ENCODE assay signal across 10 cellular contexts in genomic region chr7:96388620-96389383, GRCh38.
DNase-seq lines count a peak whose midpoint lies in the region; ATAC-seq, FAIRE-seq and TF ChIP-seq lines count a peak whose summit lies in the region.
"Had no signal": no experiment of that assay in that cellular context is flagged by ENCODE, and none has a peak within 500 bp of the region (broad histone marks: within the 10 kb centered on the region; RNA-seq: fewer than 3 reads in every experiment).

No MANE protein-coding gene starts in this region.

- CTCF ChIA-PET in HEK293 (lab: Yijun Ruan, JAX) (interaction anchor here (0.6 kb wide), 1 partner anchor 1019 kb away, joined by 4 read pairs; no protein-coding TSS in a partner anchor), K562 (lab: Yijun Ruan, JAX; ENCODE audit: low intra/inter-chr PET ratio) (no interaction called here)

- H3K9me3 ChIP-seq in HEK293 (ENCODE audit: control insufficient read depth, insufficient read depth, low read depth, low read length) (no peaks in the 10 kb centered on the region), K562 (replicated peaks; ENCODE audit: control insufficient read depth, insufficient read depth, low read depth, low read length) (no peaks in the 10 kb centered on the region), right cardiac atrium (ENCODE audit: control insufficient read depth, low read length) (no peaks in the 10 kb centered on the region), skeletal muscle satellite cell (replicated peaks; ENCODE audit: low read length) (no peaks in the 10 kb centered on the region)

- H3K9ac ChIP-seq in K562 (ENCODE audit: insufficient read depth in 1 of 2, low read depth in 2 of 2, low read length in 2 of 2): no peak overlapping the region
- H3K9ac ChIP-seq in skeletal muscle satellite cell (ENCODE audit: low read depth, low read length): peak overlapping the region; percentile 17

- BruUV-seq in K562 (replicated peaks; lab: Mats Ljungman, UMichigan): no TSS peak

- WGBS in K562 (ENCODE audit: insufficient coverage, low coverage, missing lambda C conversion rate): under 1% methylated on average over 8 of the region's 8 CpGs
- 37% methylated on average over 8 of the region's 8 CpGs for WGBS in right cardiac atrium

- DNase-seq in K562 (ENCODE audit: extremely low read depth in 1 of 4, low spot score in 3 of 4) (no peak), right cardiac atrium (peak in 1 of 3 donors; percentile 29), DMS79 treated with DMSO at 0.1 percent for 48 hours (lab: John Stamatoyannopoulos, UW) (no peak), NCI-H82 (lab: John Stamatoyannopoulos, UW) (no peak)
- no peak for DNase-seq in stimulated activated CD4-positive, alpha-beta T cell treated with anti-CD3 and anti-CD28 coated beads, Interleukin-4, amount 100 ng/mL, for 4 hours
- DNase-seq: activated CD4-positive, alpha-beta T cell treated with anti-CD3 and anti-CD28 coated beads, Interleukin-2, amount 10 ng/mL, durations not matched to agents 24 days and 14 days; midbrain had no signal

- no peak for TF ChIP-seq RAD21 in K562 (CRISPR knock-in tag; conservative IDR thresholded peaks at IDR 0.05 in 1 of 2, IDR thresholded peaks at IDR 0.05 in 1 of 2)

- no peak for ATAC-seq in K562
- peak; percentile 92 to 99 for ATAC-seq in right cardiac atrium
- ATAC-seq in HG03108 (IDR thresholded peaks at IDR 0.05; ENCODE audit: unreplicated experiment): no peak

- in situ Hi-C loops in K562 (cut with MboI): no loop called here

- intact Hi-C loops in K562 (cut with micrococcal nuclease): no loop called here
- intact Hi-C loops in right cardiac atrium (cut with DNase I): no loop called here

- no peaks in the 10 kb centered on the region for H3K9me1 ChIP-seq in K562 (ENCODE audit: control insufficient read depth, insufficient read depth, low read length)

- TF ChIP-seq CTCF in HEK293 (tag by site-specific recombination; IDR thresholded peaks at IDR 0.05) (no peak), K562 (IDR thresholded peaks at IDR 0.05 in 2 of 3, conservative IDR thresholded peaks at IDR 0.05 in 1 of 3; ENCODE audit: insufficient read depth in 2 of 3, low read depth in 1 of 3, low read length in 3 of 3) (no peak)

- H3K4me1 ChIP-seq in HEK293 (ENCODE audit: control insufficient read depth, insufficient read depth, low read length) (no peaks in the 10 kb centered on the region), K562 (replicated peaks in 1 of 2; ENCODE audit: control insufficient read depth in 2 of 2, insufficient read depth in 2 of 2, low read length in 2 of 2) (no peaks in the 10 kb centered on the region), right cardiac atrium (ENCODE audit: control insufficient read depth, insufficient read depth, low read length) (no peaks in the 10 kb centered on the region), skeletal muscle satellite cell (ENCODE audit: control insufficient read depth, insufficient read depth, low read length) (peaks cover 14% of the 10 kb centered on the region)

- POLR2A ChIA-PET in HEK293 (lab: Yijun Ruan, JAX): no interaction called here
- POLR2A ChIA-PET in K562 (lab: Yijun Ruan, JAX): interaction anchor here (0.9 kb wide), 1 partner anchor 15 kb away, joined by 4 read pairs; no protein-coding TSS in a partner anchor

- no peak overlapping the region for H2AFZ ChIP-seq in K562 (ENCODE audit: low read depth, low read length)

- H3K4me2 ChIP-seq in K562 (ENCODE audit: insufficient read depth, low read length): no peak overlapping the region
- peak overlapping the region; percentile 59 for H3K4me2 ChIP-seq in skeletal muscle satellite cell (ENCODE audit: low read length)

- no peak for FAIRE-seq in K562 (lab: Jason Lieb, UNC)

- H3K27me3 ChIP-seq in K562 (ENCODE audit: control insufficient read depth in 2 of 2, insufficient read depth in 2 of 2, low read length in 2 of 2) (peaks cover 0 to 4% of the 10 kb centered on the region in 2 experiments; a peak in 2 of 5 replicates), right cardiac atrium (ENCODE audit: control insufficient read depth, insufficient read depth) (no peaks in the 10 kb centered on the region), skeletal muscle satellite cell (ENCODE audit: control insufficient read depth, insufficient read depth, low read length) (no peaks in the 10 kb centered on the region)

- H3K36me3 ChIP-seq in HEK293 (ENCODE audit: control insufficient read depth in 2 of 2, insufficient read depth in 1 of 2, low read length in 2 of 2) (no peaks in the 10 kb centered on the region), K562 (ENCODE audit: control insufficient read depth, insufficient read depth, low read length) (no peaks in the 10 kb centered on the region), skeletal muscle satellite cell (ENCODE audit: insufficient read depth, low read length) (no peaks in the 10 kb centered on the region)

- TF ChIP-seq POLR2A in K562 (conservative IDR thresholded peaks at IDR 0.05): no peak

- H4K20me1 ChIP-seq in K562 (replicated peaks; ENCODE audit: control insufficient read depth, insufficient read depth, low read length): no peaks in the 10 kb centered on the region

- TF ChIP-seq EP300 in K562 (IDR thresholded peaks at IDR 0.05; ENCODE audit: low read length): no peak

- H3K27ac ChIP-seq in HEK293 (ENCODE audit: extremely low read depth, low read depth, low read length) (no peak overlapping the region), K562 (ENCODE audit: extremely low read depth, low read depth, low read length) (no peak overlapping the region), right cardiac atrium (ENCODE audit: low read length) (peak overlapping the region; percentile 82)

- H3K4me3 ChIP-seq in HEK293 (ENCODE audit: low read depth, low read length) (no peak overlapping the region), K562 (no peak overlapping the region), right cardiac atrium (ENCODE audit: low read length) (no peak overlapping the region), skeletal muscle satellite cell (ENCODE audit: low read length) (peak overlapping the region; percentile 8)

- no peaks in the 10 kb centered on the region for H3K79me2 ChIP-seq in K562 (ENCODE audit: control insufficient read depth, insufficient read depth, low read length)

TF ChIP-seq in HEK293, 187 proteins besides CTCF, POLR2A, EP300 and RAD21:
- TF ChIP-seq ZNF501 (tag by site-specific recombination; IDR thresholded peaks at IDR 0.05) (no peak), PRDM1 (tag by site-specific recombination; IDR thresholded peaks at IDR 0.05) (peak; percentile 78)

TF ChIP-seq in K562, 482 proteins besides CTCF, POLR2A, EP300 and RAD21:
- TF ChIP-seq THAP12 (CRISPR knock-in tag; IDR thresholded peaks at IDR 0.05) (no peak), RFX1 (IDR thresholded peaks at IDR 0.05) (0 out of 2 replicates have a peak, but pooled peaks have one; percentile 13), SMARCC2 (IDR thresholded peaks at IDR 0.05; ENCODE audit: low read depth) (no peak), FOXK1 (CRISPR knock-in tag; IDR thresholded peaks at IDR 0.05; ENCODE audit: borderline replicate concordance) (no peak)

Comparison
In these comparisons a context has a peak if more than half of its experiments do, and no peak if none do; other contexts are left out.
1. ATAC-seq: peak in right cardiac atrium (2 of 2); none in K562 (single experiment) and HG03108 (single experiment).